27 cellular contexts compared by ENCODE assay signal in the genomic region with DNA sequence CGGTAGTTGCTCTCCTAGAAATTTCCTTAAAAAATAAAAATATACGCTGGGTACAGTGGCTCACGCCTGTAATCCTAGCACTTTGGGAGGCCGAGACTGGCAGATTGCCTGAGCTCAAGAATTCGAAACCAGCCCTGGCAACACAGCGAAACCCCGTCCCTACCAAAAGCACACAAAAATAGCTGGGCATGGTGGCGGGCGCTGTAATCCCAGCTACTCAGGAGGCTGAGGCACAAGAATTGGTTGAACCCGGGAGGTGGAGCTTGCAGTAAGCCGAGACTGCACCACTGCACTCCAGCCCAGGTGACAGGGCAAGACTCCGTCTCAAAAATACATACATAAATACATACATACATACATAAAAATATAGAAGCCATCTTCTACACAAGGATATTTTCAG.
"Had no signal": no experiment of that assay in that cellular context is flagged by ENCODE, and none has a peak within 500 bp of the region (broad histone marks: within the 10 kb centered on the region; RNA-seq: fewer than 3 reads in every experiment).

No MANE protein-coding gene starts in this region.

- H3K36me3 ChIP-seq: adrenal gland, breast epithelium, SJCRH30 had no signal

- H3K4me3 ChIP-seq: adrenal gland, body of pancreas, breast epithelium, SJCRH30, SK-N-MC had no signal

- ATAC-seq: body of pancreas had no signal

- H3K4me3 Mint-ChIP-seq: activated CD8-positive, alpha-beta T cell treated with anti-CD3 and anti-CD28 coated beads for 36 hours; activated naive CD4-positive, alpha-beta T cell treated with anti-CD3 and anti-CD28 coated beads for 36 hours; activated T-cell treated with anti-CD3 and anti-CD28 coated beads, Interleukin-2, amount 50 U/mL, for 4 hours; activated T-helper 1 cell treated with anti-CD3 and anti-CD28 coated beads, Interleukin-12 subunit alpha, Interleukin-12 subunit beta, Interleukin-2, Interleukin-4 antibody, amounts not matched to agents 30 ng/mL and 10 ng/mL and 1 ng/mL, durations not matched to agents 14 hours and 24 hours and 36 hours had no signal

- H3K27ac ChIP-seq: adrenal gland, body of pancreas, breast epithelium, SJCRH30, SK-N-MC had no signal

- H3K27me3 ChIP-seq: adrenal gland, body of pancreas, breast epithelium, SJCRH30 had no signal

- H3K27me3 Mint-ChIP-seq: activated CD4-positive, alpha-beta T cell treated with anti-CD3 and anti-CD28 coated beads, Interleukin-2, amount 10 ng/mL, durations not matched to agents 24 days and 14 days; activated CD8-positive, alpha-beta T cell treated with anti-CD3 and anti-CD28 coated beads for 36 hours had no signal

- H3K4me1 ChIP-seq: adrenal gland, body of pancreas, breast epithelium, SJCRH30 had no signal

- H3K27ac Mint-ChIP-seq: activated naive CD4-positive, alpha-beta T cell treated with anti-CD3 and anti-CD28 coated beads for 36 hours; activated naive CD4-positive, alpha-beta T cell treated with anti-CD3 and anti-CD28 coated beads, Interleukin-2, amount 50 U/mL, for 72 hours had no signal

- DNase-seq: activated CD4-positive, alpha-beta T cell treated with anti-CD3 and anti-CD28 coated beads, Interleukin-2, amount 10 ng/mL, durations not matched to agents 24 days and 14 days; activated CD4-positive, alpha-beta T cell treated with anti-CD3 and anti-CD28 coated beads, Interleukin-2, amount 50 U/mL, for 4 hours; activated CD8-positive, alpha-beta T cell treated with anti-CD3 and anti-CD28 coated beads for 36 hours; activated gamma-delta T cell treated with Interleukin-2 at 50 U/mL for 16 hours; activated naive CD4-positive, alpha-beta T cell treated with anti-CD3 and anti-CD28 coated beads for 36 hours; activated T-cell treated with anti-CD3 and anti-CD28 coated beads for 4 hours; activated T-cell treated with anti-CD3 and anti-CD28 coated beads, Interleukin-2, amount 50 U/mL, for 4 hours; adrenal gland; body of pancreas; cerebellar nuclear complex; NCI-H1105; NCI-H1436; NCI-H1694; NCI-H1930; NCI-H2107; NCI-H2171; NCI-H510A; NCI-H526; NCI-H748 treated with DMSO at 0.1 percent for 48 hours; OCI-M1; SHP77; SJCRH30; T1000 had no signal
